18 cellular contexts compared by ENCODE assay signal in the genomic region with DNA sequence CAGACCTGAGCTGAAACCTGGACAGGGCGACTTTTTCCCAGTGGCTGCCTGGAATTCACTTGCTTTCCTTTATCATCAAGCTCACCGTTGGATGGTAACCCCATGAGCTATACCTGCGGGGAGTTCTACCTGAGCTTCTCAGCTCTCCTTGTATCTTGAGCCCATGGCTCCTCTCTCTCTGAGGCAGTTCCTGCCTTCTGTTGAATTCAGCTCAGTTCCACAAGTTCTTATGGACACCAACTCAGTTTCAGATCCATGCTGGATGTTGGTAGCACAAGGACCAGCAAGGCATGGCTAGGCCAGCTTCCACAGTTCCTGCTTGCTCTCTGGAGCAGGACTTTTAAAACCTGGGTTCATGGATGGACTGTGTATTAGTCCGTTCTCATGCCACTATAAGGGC.
"Had no signal": no experiment of that assay in that cellular context is flagged by ENCODE, and none has a peak within 500 bp of the region (broad histone marks: within the 10 kb centered on the region; RNA-seq: fewer than 3 reads in every experiment).

No MANE protein-coding gene starts in this region.

- H3K9me3 ChIP-seq: SK-N-SH had no signal

- H3K4me3 Mint-ChIP-seq: IgD-negative memory B cell had no signal

- H3K4me2 ChIP-seq: KMS-11, SK-N-SH had no signal

- ATAC-seq: HepG2, K562 had no signal

- H3K27ac Mint-ChIP-seq: IgD-negative memory B cell had no signal

- DNase-seq: Kasumi-1, MM.1S, NCI-H1092 treated with DMSO at 0.1 percent for 48 hours, NCI-H1436 treated with DMSO at 0.1 percent for 48 hours, NCI-H1694, NCI-H187 treated with DMSO at 0.1 percent for 48 hours, NCI-H2029 treated with DMSO at 0.1 percent for 48 hours, NCI-H2171 treated with DMSO at 0.1 percent for 48 hours, NCI-H526 treated with DMSO at 0.1 percent for 48 hours, NCI-H748 treated with DMSO at 0.1 percent for 48 hours, Right ventricle myocardium superior, RPMI8226, SIG-M5, SK-N-SH had no signal

- H3K9me3 Mint-ChIP-seq: IgD-negative memory B cell had no signal

- H3K27ac ChIP-seq: KMS-11 had no signal

- H3K36me3 Mint-ChIP-seq: IgD-negative memory B cell had no signal

- H3K4me3 ChIP-seq: K562 had no signal

- H3K9ac ChIP-seq: KMS-11, SK-N-SH had no signal
